ENCODE assay signal across 8 cellular contexts in the genomic region with DNA sequence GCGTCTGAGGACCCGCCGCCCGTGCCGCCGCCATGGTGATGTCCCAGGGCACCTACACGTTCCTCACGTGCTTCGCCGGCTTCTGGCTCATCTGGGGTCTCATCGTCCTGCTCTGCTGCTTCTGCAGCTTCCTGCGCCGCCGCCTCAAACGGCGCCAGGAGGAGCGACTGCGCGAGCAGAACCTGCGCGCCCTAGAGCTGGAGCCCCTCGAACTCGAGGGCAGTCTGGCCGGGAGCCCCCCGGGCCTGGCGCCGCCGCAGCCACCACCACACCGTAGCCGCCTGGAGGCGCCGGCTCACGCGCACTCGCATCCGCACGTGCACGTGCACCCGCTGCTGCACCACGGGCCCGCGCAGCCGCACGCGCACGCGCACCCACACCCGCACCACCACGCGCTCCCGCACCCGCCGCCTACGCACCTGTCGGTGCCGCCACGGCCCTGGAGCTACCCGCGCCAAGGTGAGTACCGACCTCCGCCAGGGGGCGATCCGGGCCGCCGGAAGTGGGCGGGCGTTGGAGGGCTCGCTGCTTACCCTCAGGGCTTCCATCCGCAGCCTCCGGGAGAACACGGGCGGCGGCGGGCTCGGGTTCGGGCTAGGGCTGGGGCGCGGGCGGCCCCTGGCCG. TPM values are rescaled to one million over a fixed set of nuclear protein-coding genes. Genes with fewer than 3 reads are reported as not detected.
A peak's percentile ranks its signal among the peaks of the same experiment; 100 is the strongest.
DNase-seq lines count a peak whose midpoint lies in the region; ATAC-seq and TF ChIP-seq lines count a peak whose summit lies in the region.

No MANE protein-coding gene starts in this region.

- peaks cover 0 to 6% of the 10 kb centered on the region in 2 donors for H3K36me3 ChIP-seq in lung (ENCODE audit: control insufficient read depth in 2 of 2, insufficient read depth in 2 of 2, low read length in 2 of 2)

- TF ChIP-seq CTCF in dorsolateral prefrontal cortex (IDR thresholded peaks at IDR 0.05 in 54 of 56, conservative IDR thresholded peaks at IDR 0.05 in 2 of 56; ENCODE audit: low read depth in 1 of 56, partially characterized antibody in 56 of 56): peak in 54 of 56 donors; percentile 19 to 74 (median 61)
- TF ChIP-seq CTCF in lung (IDR thresholded peaks at IDR 0.05; ENCODE audit: control extremely low read depth, extremely low read depth): peak; percentile 40

- WGBS in lung, 2 donors: 0 to 1% methylated on average over 59 to 80 of the region's 80 CpGs

- H3K27me3 ChIP-seq in dorsolateral prefrontal cortex: no peaks in the 10 kb centered on the region
- no peaks in the 10 kb centered on the region for H3K27me3 ChIP-seq in lung (ENCODE audit: control insufficient read depth, insufficient read depth)

- H3K27ac ChIP-seq in dorsolateral prefrontal cortex: peak overlapping the region in 57 of 59 donors; percentile 26 to 92 (median 78)
- H3K27ac ChIP-seq in lung (ENCODE audit: low read depth in 1 of 2, low read length in 1 of 2): peak overlapping the region; percentile 36 to 37

- H3K4me3 ChIP-seq in dorsolateral prefrontal cortex (peak overlapping the region; percentile 40 to 73 (median 63)), lung (peak overlapping the region; percentile 36)

- intact Hi-C loops in dorsolateral prefrontal cortex (cut with DNase I): loop anchor here in 1 of 2 donors (2.0 kb wide), 1 partner anchor 64 kb away; no protein-coding TSS in a partner anchor

- ATAC-seq in GM18909 (IDR thresholded peaks at IDR 0.05; ENCODE audit: poor library complexity, unreplicated experiment): peak; percentile 52
- ATAC-seq in HG03139 (IDR thresholded peaks at IDR 0.05; ENCODE audit: unreplicated experiment): peak; percentile 39
- peak; percentile 54 for ATAC-seq in lung (ENCODE audit: insufficient read depth, low FRiP score)

- DNase-seq in AG20443 (ENCODE audit: low spot score): peak; percentile 68
- DNase-seq in NCI-H510A treated with DMSO at 0.1 percent for 48 hours (lab: John Stamatoyannopoulos, UW): peak; percentile 61
- peak; percentile 92 for DNase-seq in activated CD4-positive, alpha-beta T cell treated with anti-CD3 and anti-CD28 coated beads, Interleukin-2, amount 50 U/mL, for 1 hour
- peak in 7 of 10 donors; percentile 38 to 86 (median 78) for DNase-seq in dorsolateral prefrontal cortex
- peak; percentile 83 for DNase-seq in lung (ENCODE audit: low spot score)
- DNase-seq in stimulated activated CD8-positive, alpha-beta memory T cell treated with anti-CD3 and anti-CD28 coated beads, Interleukin-12 subunit alpha, Interleukin-12 subunit beta, amount 100 ng/mL, for 24 hours (ENCODE audit: extremely low read depth): peak; percentile 79

- H3K9me3 ChIP-seq in lung (ENCODE audit: control insufficient read depth in 2 of 2, insufficient read depth in 1 of 2, low read length in 1 of 2): no peaks in the 10 kb centered on the region

- peaks cover 0 to 11% of the 10 kb centered on the region in 2 donors for H3K4me1 ChIP-seq in lung (ENCODE audit: control insufficient read depth in 2 of 2, insufficient read depth in 2 of 2, low read length in 2 of 2)

RNA-seq across cellular contexts. Expression of gene PRR7, which starts 8.5 kb away (rescaled TPM):
- total RNA-seq in dorsolateral prefrontal cortex (10 to 100 TPM in 119 of 120 experiments, 1 to 10 TPM in 1; 8.4 to 26.6 (median 16.7) TPM), lung (1 to 10 TPM; 2.9 to 7.2 TPM)
- 1 to 10 TPM; 1.9 to 5.0 TPM for polyA plus RNA-seq in lung

RNA-seq across cellular contexts. Expression of gene DBN1, which starts 18.3 kb away (rescaled TPM):
- total RNA-seq in dorsolateral prefrontal cortex (100 to 1,000 TPM in 63 of 120 experiments, 10 to 100 TPM in 57; 46.8 to 130 (median 101) TPM), lung (10 to 100 TPM; 36.5 to 38.3 TPM)
- 10 to 100 TPM; 18.7 to 24.1 TPM for polyA plus RNA-seq in lung

RNA-seq across cellular contexts. Expression of gene GRK6, which starts 28.7 kb away (rescaled TPM):
- total RNA-seq in dorsolateral prefrontal cortex: 10 to 100 TPM; 25.6 to 45.9 (median 34.0) TPM
- 10 to 100 TPM; 22.4 to 58.1 TPM for total RNA-seq in lung
- 10 to 100 TPM; 20.7 to 68.0 TPM for polyA plus RNA-seq in lung

RNA-seq across cellular contexts. Expression of gene PDLIM7, which starts 42.3 kb away (rescaled TPM):
- total RNA-seq in dorsolateral prefrontal cortex: 10 to 100 TPM; 12.0 to 88.0 (median 35.5) TPM
- total RNA-seq in lung: 100 to 1,000 TPM in 1 of 2 donors, 10 to 100 TPM in 1; 49.2 to 124 TPM
- polyA plus RNA-seq in lung: 100 to 1,000 TPM in 1 of 2 donors, 10 to 100 TPM in 1; 65.5 to 102 TPM

RNA-seq across cellular contexts. Expression of gene F12, which starts 45.8 kb away (rescaled TPM):
- total RNA-seq in dorsolateral prefrontal cortex (10 to 100 TPM in 15 of 120 experiments, 1 to 10 TPM in 105; 1.8 to 14.5 (median 7.5) TPM), lung (1 to 10 TPM in 1 of 2 donors, not detected in 1; 1.4 TPM)
- 1 to 10 TPM; 1.3 to 1.7 TPM for polyA plus RNA-seq in lung

Comparison
In these comparisons a context has a peak if more than half of its experiments do, and no peak if none do; other contexts are left out.
1. Peak in every context shown above with its lines: DNase-seq, ATAC-seq, H3K4me3 ChIP-seq and H3K27ac ChIP-seq.